In genomic region chr4:71107732-71108131, GRCh38 we compare ENCODE assay signal across 1 cellular context.
TF ChIP-seq lines count a peak whose summit lies in the region.

No MANE protein-coding gene starts in this region.

TF ChIP-seq in HepG2, 621 proteins besides CTCF, POLR2A, EP300 and RAD21:
- TF ChIP-seq ZBTB8A (CRISPR knock-in tag; IDR thresholded peaks at IDR 0.05; ENCODE audit: borderline replicate concordance, low read depth): no peak
- no peak for TF ChIP-seq ZNF496 (CRISPR knock-in tag; IDR thresholded peaks at IDR 0.05; ENCODE audit: insufficient replicate concordance)
- no peak for TF ChIP-seq ZNF12 (CRISPR knock-in tag; IDR thresholded peaks at IDR 0.05)
- no peak for TF ChIP-seq ZC3H13 (CRISPR knock-in tag; IDR thresholded peaks at IDR 0.05)
- no peak for TF ChIP-seq ZNF883 (CRISPR knock-in tag; IDR thresholded peaks at IDR 0.05; ENCODE audit: not compliant biosample characterization)
- no peak for TF ChIP-seq TBX3 (IDR thresholded peaks at IDR 0.05; ENCODE audit: borderline replicate concordance)
- no peak for TF ChIP-seq ZNF33B (CRISPR knock-in tag; IDR thresholded peaks at IDR 0.05)
- TF ChIP-seq, protein P1, sequence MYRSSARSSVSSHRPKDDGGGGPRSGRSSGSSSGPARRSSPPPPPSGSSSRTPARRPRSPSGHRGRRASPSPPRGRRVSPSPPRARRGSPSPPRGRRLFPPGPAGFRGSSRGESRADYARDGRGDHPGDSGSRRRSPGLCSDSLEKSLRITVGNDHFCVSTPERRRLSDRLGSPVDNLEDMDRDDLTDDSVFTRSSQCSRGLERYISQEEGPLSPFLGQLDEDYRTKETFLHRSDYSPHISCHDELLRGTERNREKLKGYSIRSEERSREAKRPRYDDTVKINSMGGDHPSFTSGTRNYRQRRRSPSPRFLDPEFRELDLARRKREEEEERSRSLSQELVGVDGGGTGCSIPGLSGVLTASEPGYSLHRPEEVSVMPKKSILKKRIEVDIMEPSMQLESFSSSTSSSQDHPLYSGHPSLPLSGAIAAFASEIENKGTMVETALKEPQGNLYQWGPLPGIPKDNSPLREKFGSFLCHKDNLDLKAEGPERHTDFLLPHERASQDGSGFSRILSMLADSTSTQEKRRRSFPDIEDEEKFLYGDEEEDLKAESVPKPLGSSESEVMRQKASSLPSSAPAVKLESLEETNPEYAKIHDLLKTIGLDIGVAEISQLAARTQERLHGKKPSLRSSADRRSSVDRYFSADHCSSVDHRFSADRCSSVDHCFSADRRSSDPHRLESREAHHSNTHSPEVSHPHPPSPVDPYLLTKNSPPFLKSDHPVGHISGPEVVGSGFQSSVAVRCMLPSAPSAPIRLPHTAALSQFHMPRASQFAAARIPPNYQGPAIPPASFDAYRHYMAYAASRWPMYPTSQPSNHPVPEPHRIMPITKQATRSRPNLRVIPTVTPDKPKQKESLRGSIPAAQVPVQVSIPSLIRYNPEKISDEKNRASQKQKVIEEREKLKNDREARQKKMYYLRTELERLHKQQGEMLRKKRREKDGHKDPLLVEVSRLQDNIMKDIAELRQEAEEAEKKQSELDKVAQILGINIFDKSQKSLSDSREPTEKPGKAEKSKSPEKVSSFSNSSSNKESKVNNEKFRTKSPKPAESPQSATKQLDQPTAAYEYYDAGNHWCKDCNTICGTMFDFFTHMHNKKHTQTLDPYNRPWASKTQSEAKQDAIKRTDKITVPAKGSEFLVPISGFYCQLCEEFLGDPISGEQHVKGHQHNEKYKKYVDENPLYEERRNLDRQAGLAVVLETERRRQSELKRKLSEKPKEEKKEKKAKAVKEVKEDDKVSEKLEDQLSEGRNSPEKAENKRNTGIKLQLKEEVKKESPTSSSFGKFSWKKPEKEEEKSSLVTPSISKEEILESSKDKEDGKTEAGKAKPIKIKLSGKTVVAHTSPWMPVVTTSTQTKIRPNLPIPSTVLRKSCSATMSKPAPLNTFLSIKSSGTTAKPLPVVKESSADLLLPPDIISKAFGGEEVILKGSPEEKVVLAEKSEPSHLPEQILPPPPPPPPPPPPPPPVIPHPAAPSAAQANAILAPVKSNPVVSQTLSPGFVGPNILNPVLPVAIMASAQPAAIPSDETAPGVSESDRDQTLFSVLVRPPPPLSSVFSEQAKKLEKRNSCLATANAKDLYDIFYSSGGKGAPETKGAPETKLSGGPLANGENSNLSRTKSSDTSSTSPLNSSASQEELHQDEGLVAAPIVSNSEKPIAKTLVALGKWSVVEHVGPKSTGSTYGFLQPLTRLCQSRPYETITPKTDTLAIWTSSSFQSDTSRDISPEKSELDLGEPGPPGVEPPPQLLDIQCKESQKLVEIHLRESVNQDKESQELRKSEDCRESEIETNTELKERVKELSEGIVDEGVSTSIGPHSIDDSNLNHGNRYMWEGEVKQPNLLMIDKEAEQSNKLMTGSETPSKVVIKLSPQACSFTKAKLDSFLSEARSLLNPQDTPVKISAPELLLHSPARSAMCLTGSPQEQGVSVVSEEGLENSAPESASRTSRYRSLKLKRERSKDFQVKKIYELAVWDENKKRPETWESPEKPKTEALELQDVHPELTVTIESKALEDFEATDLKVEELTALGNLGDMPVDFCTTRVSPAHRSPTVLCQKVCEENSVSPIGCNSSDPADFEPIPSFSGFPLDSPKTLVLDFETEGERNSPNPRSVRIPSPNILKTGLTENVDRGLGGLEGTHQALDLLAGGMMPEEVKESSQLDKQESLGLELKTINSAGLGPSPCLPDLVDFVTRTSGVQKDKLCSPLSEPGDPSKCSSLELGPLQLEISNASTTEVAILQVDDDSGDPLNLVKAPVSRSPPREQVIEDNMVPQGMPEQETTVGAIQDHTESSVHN (CRISPR knock-in tag; IDR thresholded peaks at IDR 0.05): no peak
- no peak for TF ChIP-seq ZNF232 (CRISPR knock-in tag; IDR thresholded peaks at IDR 0.05; ENCODE audit: borderline replicate concordance)
- TF ChIP-seq PHF21A (CRISPR knock-in tag; IDR thresholded peaks at IDR 0.05): no peak
- no peak for TF ChIP-seq RAD51 (IDR thresholded peaks at IDR 0.05; ENCODE audit: borderline replicate concordance)
- TF ChIP-seq ZNF614 (CRISPR knock-in tag; IDR thresholded peaks at IDR 0.05; ENCODE audit: borderline replicate concordance): no peak
- no peak for TF ChIP-seq PAWR (CRISPR knock-in tag; IDR thresholded peaks at IDR 0.05; ENCODE audit: borderline replicate concordance)
- TF ChIP-seq ZMAT3 (CRISPR knock-in tag; conservative IDR thresholded peaks at IDR 0.05): no peak
- TF ChIP-seq, protein P2, sequence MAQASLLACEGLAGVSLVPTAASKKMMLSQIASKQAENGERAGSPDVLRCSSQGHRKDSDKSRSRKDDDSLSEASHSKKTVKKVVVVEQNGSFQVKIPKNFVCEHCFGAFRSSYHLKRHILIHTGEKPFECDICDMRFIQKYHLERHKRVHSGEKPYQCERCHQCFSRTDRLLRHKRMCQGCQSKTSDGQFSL (CRISPR knock-in tag; IDR thresholded peaks at IDR 0.05): no peak
- no peak for TF ChIP-seq AGO2 (optimal IDR thresholded peaks at IDR 0.05; ENCODE audit: low read depth, low read length)
